Comparison of ENCODE assay signal across 12 cellular contexts in the genomic region with DNA sequence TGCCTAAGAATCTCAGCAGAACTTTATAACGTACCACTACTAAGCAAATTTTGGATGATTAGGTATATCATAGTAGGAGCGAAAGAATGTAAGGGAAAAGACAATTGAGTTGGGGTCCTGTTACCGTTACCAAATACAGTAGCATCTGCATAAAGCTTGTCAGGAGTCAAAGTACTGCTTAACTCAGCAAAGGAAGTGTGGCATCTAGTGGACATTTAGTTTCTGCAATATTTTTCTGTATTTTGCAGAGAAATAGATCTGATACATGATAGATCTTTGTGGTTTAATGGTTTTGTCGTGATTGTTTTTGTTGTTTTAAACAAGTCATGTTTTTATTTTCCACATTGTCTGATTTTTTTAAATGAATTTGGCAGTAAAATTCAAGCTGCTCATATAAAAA.
DNase-seq lines count a peak whose midpoint lies in the region; ATAC-seq, FAIRE-seq and TF ChIP-seq lines count a peak whose summit lies in the region.
"Had no signal": no experiment of that assay in that cellular context is flagged by ENCODE, and none has a peak within 500 bp of the region (broad histone marks: within the 10 kb centered on the region; RNA-seq: fewer than 3 reads in every experiment).

No MANE protein-coding gene starts in this region.

- H4K91ac ChIP-seq in mesenchymal stem cell (ENCODE audit: low read length), result no peak overlapping the region

- no peak overlapping the region for H2BK5ac ChIP-seq in mesenchymal stem cell (ENCODE audit: low read depth, low read length, poor library complexity, severe bottlenecking)

- no peak overlapping the region for H3K18ac ChIP-seq in mesenchymal stem cell (ENCODE audit: low read depth in 1 of 2, low read length in 2 of 2)

- intact Hi-C loops in mucosa of descending colon (cut with DNase I, micrococcal nuclease), result loop anchor here (10.0 kb wide), 3 partner anchors 232 to 342 kb away; no protein-coding TSS in a partner anchor

- no peaks in the 10 kb centered on the region for H4K20me1 ChIP-seq in astrocyte (ENCODE audit: insufficient read depth, low read length)

- in situ Hi-C loops in G401 (cut with HindIII; ENCODE audit: low sequenced_read_pairs), result no loop called here

- no peaks in the 10 kb centered on the region for H3K9me3 ChIP-seq in astrocyte (ENCODE audit: insufficient read depth, low read depth, low read length)
- no peaks in the 10 kb centered on the region for H3K9me3 ChIP-seq in mucosa of descending colon
- no peaks in the 10 kb centered on the region for H3K9me3 ChIP-seq in mesenchymal stem cell (ENCODE audit: control insufficient read depth, low read length)

- 52% methylated on average over 3 of the region's 4 CpGs for WGBS in mesenchymal stem cell

- no peak overlapping the region for H3K27ac Mint-ChIP-seq in astrocyte (ENCODE audit: unreplicated experiment)
- H3K27ac Mint-ChIP-seq: stimulated activated effector memory CD8-positive, alpha-beta T cell treated with anti-CD3 and anti-CD28 coated beads, Interleukin-12 subunit alpha, Interleukin-12 subunit beta, amount 100 ng/mL, for 72 hours had no signal

- no peak overlapping the region for H3K4me3 Mint-ChIP-seq in astrocyte (ENCODE audit: unreplicated experiment)
- H3K4me3 Mint-ChIP-seq: stimulated activated effector memory CD8-positive, alpha-beta T cell treated with anti-CD3 and anti-CD28 coated beads, Interleukin-12 subunit alpha, Interleukin-12 subunit beta, amount 100 ng/mL, for 72 hours had no signal

- H3K4me1 ChIP-seq in astrocyte (ENCODE audit: insufficient read depth, low read length) (no peaks in the 10 kb centered on the region), mucosa of descending colon (ENCODE audit: low read depth) (no peaks in the 10 kb centered on the region), mesenchymal stem cell (ENCODE audit: control insufficient read depth, insufficient read depth, low read depth, low read length) (no peaks in the 10 kb centered on the region)

- no peak overlapping the region for H3K27ac ChIP-seq in astrocyte (ENCODE audit: low read depth, low read length)
- H3K27ac ChIP-seq in mesenchymal stem cell (ENCODE audit: low read length, poor library complexity, severe bottlenecking), result no peak overlapping the region

- H3K9ac ChIP-seq in astrocyte (ENCODE audit: low read length), result no peak overlapping the region
- no peak overlapping the region for H3K9ac ChIP-seq in mesenchymal stem cell (ENCODE audit: low read length)

- ATAC-seq in mucosa of descending colon (peak; percentile 49), GM19467 (IDR thresholded peaks at IDR 0.05; ENCODE audit: unreplicated experiment) (no peak), GM21737 (IDR thresholded peaks at IDR 0.05; ENCODE audit: unreplicated experiment) (no peak)
- ATAC-seq: stimulated activated effector memory CD8-positive, alpha-beta T cell treated with anti-CD3 and anti-CD28 coated beads, Interleukin-12 subunit alpha, Interleukin-12 subunit beta, amount 100 ng/mL, for 72 hours had no signal

- no peak overlapping the region for H2BK120ac ChIP-seq in mesenchymal stem cell (ENCODE audit: low read depth, low read length)

- H2AFZ ChIP-seq in astrocyte (ENCODE audit: low read depth, low read length) (no peak overlapping the region), mesenchymal stem cell (ENCODE audit: low read depth, low read length) (no peak overlapping the region)

- H3K4me2 ChIP-seq in astrocyte (ENCODE audit: low read length) (no peak overlapping the region), mesenchymal stem cell (ENCODE audit: low read length, poor library complexity, severe bottlenecking) (no peak overlapping the region)

- no peak overlapping the region for H2BK12ac ChIP-seq in mesenchymal stem cell (ENCODE audit: low read length in 2 of 2)

- no peak overlapping the region for H3K23ac ChIP-seq in mesenchymal stem cell (ENCODE audit: low read length in 2 of 2)

- H3K4me3 ChIP-seq in astrocyte (ENCODE audit: insufficient read depth, low read depth, low read length), result no peak overlapping the region
- H3K4me3 ChIP-seq in mucosa of descending colon, result no peak overlapping the region
- H3K4me3 ChIP-seq in mesenchymal stem cell (ENCODE audit: insufficient read depth in 1 of 2, low read depth in 1 of 2, low read length in 2 of 2), result no peak overlapping the region

- no peak overlapping the region for H2BK15ac ChIP-seq in mesenchymal stem cell (ENCODE audit: low read depth, poor library complexity, severe bottlenecking)

- no peak overlapping the region for H4K8ac ChIP-seq in mesenchymal stem cell (ENCODE audit: low read length)

- DNase-seq in G401 (ENCODE audit: low spot score), result peak; percentile 18
- peak; percentile 53 for DNase-seq in NAMALWA (ENCODE audit: low spot score)
- no peak for DNase-seq in astrocyte (ENCODE audit: low read depth)
- DNase-seq in mucosa of descending colon, result no peak
- no peak for DNase-seq in mesenchymal stem cell
- DNase-seq in GM19239 (ENCODE audit: insufficient read length, low spot score), result no peak
- DNase-seq: activated CD8-positive, alpha-beta memory T cell treated with anti-CD3 and anti-CD28 coated beads, Interleukin-2, amount 50 U/mL, for 48 hours; caudate nucleus; T-helper 1 cell had no signal

- no peaks in the 10 kb centered on the region for H3K79me1 ChIP-seq in mesenchymal stem cell (replicated peaks; ENCODE audit: low read length, poor library complexity, severe bottlenecking)

- FAIRE-seq in astrocyte (lab: Jason Lieb, UNC), result no peak
- no peak for FAIRE-seq in GM19239 (lab: Jason Lieb, UNC)

- no peaks in the 10 kb centered on the region for H3K36me3 Mint-ChIP-seq in astrocyte (ENCODE audit: low read depth, unreplicated experiment)
- H3K36me3 Mint-ChIP-seq: stimulated activated effector memory CD8-positive, alpha-beta T cell treated with anti-CD3 and anti-CD28 coated beads, Interleukin-12 subunit alpha, Interleukin-12 subunit beta, amount 100 ng/mL, for 72 hours had no signal

- peak; percentile 30 for TF ChIP-seq CTCF in astrocyte (IDR thresholded peaks at IDR 0.05; ENCODE audit: insufficient read depth, low read depth, low read length)
- TF ChIP-seq CTCF in mucosa of descending colon (IDR thresholded peaks at IDR 0.05), result no peak

- H3K79me2 ChIP-seq in astrocyte (ENCODE audit: insufficient read depth, low read length), result no peaks in the 10 kb centered on the region

- no peak overlapping the region for H3K4ac ChIP-seq in mesenchymal stem cell (ENCODE audit: low read depth in 1 of 2, low read length in 2 of 2)

- H3K27me3 ChIP-seq in astrocyte (ENCODE audit: insufficient read depth, low read length) (no peaks in the 10 kb centered on the region), mesenchymal stem cell (ENCODE audit: control insufficient read depth in 1 of 2, insufficient read depth in 1 of 2, low read length in 2 of 2) (no peaks in the 10 kb centered on the region)

- H3K4me1 Mint-ChIP-seq in astrocyte (ENCODE audit: low read depth, unreplicated experiment), result peaks cover 3% of the 10 kb centered on the region
- H3K4me1 Mint-ChIP-seq: stimulated activated effector memory CD8-positive, alpha-beta T cell treated with anti-CD3 and anti-CD28 coated beads, Interleukin-12 subunit alpha, Interleukin-12 subunit beta, amount 100 ng/mL, for 72 hours had no signal

- no peaks in the 10 kb centered on the region for H3K27me3 Mint-ChIP-seq in astrocyte (ENCODE audit: low read depth, unreplicated experiment)

- H3K36me3 ChIP-seq in astrocyte (ENCODE audit: insufficient read depth, low read length) (no peaks in the 10 kb centered on the region), mucosa of descending colon (ENCODE audit: low read depth) (no peaks in the 10 kb centered on the region), mesenchymal stem cell (ENCODE audit: control insufficient read depth in 1 of 2, insufficient read depth in 2 of 2, low read depth in 1 of 2, low read length in 2 of 2) (no peaks in the 10 kb centered on the region)

- no peak overlapping the region for H3K14ac ChIP-seq in mesenchymal stem cell (ENCODE audit: low read length in 2 of 2)

- H2AK5ac ChIP-seq in mesenchymal stem cell (ENCODE audit: low read length, severe bottlenecking), result no peak overlapping the region

- no peaks in the 10 kb centered on the region for H3K9me3 Mint-ChIP-seq in astrocyte (ENCODE audit: unreplicated experiment)
- H3K9me3 Mint-ChIP-seq: stimulated activated effector memory CD8-positive, alpha-beta T cell treated with anti-CD3 and anti-CD28 coated beads, Interleukin-12 subunit alpha, Interleukin-12 subunit beta, amount 100 ng/mL, for 72 hours had no signal

Comparison
In these comparisons a context has a peak if more than half of its experiments do, and no peak if none do; other contexts are left out.
1. DNase-seq: peak in G401 (single experiment) and NAMALWA (single experiment); none in astrocyte (single experiment), mucosa of descending colon (0 of 3), mesenchymal stem cell (single experiment) and GM19239 (single experiment).